ENCODE assay signal across 8 cellular contexts in the genomic region with DNA sequence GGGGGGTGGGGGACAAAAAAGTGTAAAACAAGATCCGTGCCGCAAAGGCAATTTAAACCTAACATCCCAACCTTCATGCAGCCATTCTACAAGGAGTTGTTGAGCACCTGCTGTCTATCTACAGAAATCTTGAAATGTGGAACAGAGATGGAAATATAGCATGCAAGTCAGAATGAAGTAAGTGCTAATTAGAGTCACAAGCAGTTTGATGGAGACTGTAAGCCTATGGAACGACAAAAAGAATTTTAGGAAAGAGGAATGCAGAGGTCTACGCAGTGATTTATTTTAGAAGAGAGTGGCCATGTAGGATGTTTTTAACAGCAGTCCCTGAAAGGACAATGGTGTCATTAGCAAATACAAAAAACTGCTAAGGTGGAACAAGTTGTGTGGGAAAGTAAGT. TPM values are rescaled to one million over a fixed set of nuclear protein-coding genes. Genes with fewer than 3 reads are reported as not detected.
A peak's percentile ranks its signal among the peaks of the same experiment; 100 is the strongest.
DNase-seq lines count a peak whose midpoint lies in the region; ATAC-seq and TF ChIP-seq lines count a peak whose summit lies in the region.

No MANE protein-coding gene starts in this region.

- peaks cover 11% of the 10 kb centered on the region for H3K79me2 ChIP-seq in mesendoderm (ENCODE audit: control insufficient read depth, insufficient read depth, low read length)

- no peak overlapping the region for H3K4me3 ChIP-seq in mesendoderm (ENCODE audit: low read length)

- peak overlapping the region; percentile 70 for H3K18ac ChIP-seq in mesendoderm (ENCODE audit: low read length)

- H2BK120ac ChIP-seq in mesendoderm (ENCODE audit: low read depth, low read length) = peak overlapping the region; percentile 10

- no peak overlapping the region for H4K5ac ChIP-seq in mesendoderm (ENCODE audit: low read length)

- H3K23ac ChIP-seq in mesendoderm (ENCODE audit: low read length) = no peak overlapping the region

- no peaks in the 10 kb centered on the region for H3K27me3 ChIP-seq in mesendoderm (ENCODE audit: insufficient read depth, low read length, poor library complexity)

- peaks cover 33% of the 10 kb centered on the region for H3K27me3 Mint-ChIP-seq in stimulated activated naive CD8-positive, alpha-beta T cell treated with anti-CD3 and anti-CD28 coated beads, Interleukin-15, Interleukin-2, amounts not matched to agents 100 ng/mL and 50 ng/mL, for 24 hours
- H3K27me3 Mint-ChIP-seq in brain = peaks cover 11% of the 10 kb centered on the region

- H2BK5ac ChIP-seq in mesendoderm (ENCODE audit: low read length) = no peak overlapping the region

- H2BK15ac ChIP-seq in mesendoderm (replicated peaks; ENCODE audit: low read depth) = no peak overlapping the region

- no peak overlapping the region for H3K4ac ChIP-seq in mesendoderm (ENCODE audit: low read depth, low read length)

- H3K9ac ChIP-seq in mesendoderm (ENCODE audit: low read length) = peak overlapping the region; percentile 72

- peaks cover 5% of the 10 kb centered on the region for H3K79me1 ChIP-seq in mesendoderm (ENCODE audit: low read length)

- no peak for DNase-seq in stimulated activated naive CD8-positive, alpha-beta T cell treated with anti-CD3 and anti-CD28 coated beads, Interleukin-15, Interleukin-2, amounts not matched to agents 100 U/mL and 50 U/mL, for 24 hours
- DNase-seq in mesendoderm = no peak
- no peak for DNase-seq in GM19238 (ENCODE audit: insufficient read length, low spot score)
- DNase-seq in NCI-H187 treated with DMSO at 0.1 percent for 48 hours (lab: John Stamatoyannopoulos, UW) = no peak

- ATAC-seq in stimulated activated naive CD8-positive, alpha-beta T cell treated with anti-CD3 and anti-CD28 coated beads, Interleukin-15, Interleukin-2, amounts not matched to agents 100 U/mL and 50 U/mL, for 24 hours = no peak
- ATAC-seq in GM18520 (IDR thresholded peaks at IDR 0.05; ENCODE audit: unreplicated experiment) (no peak), HG03571 (IDR thresholded peaks at IDR 0.05; ENCODE audit: unreplicated experiment) (no peak)

- peak overlapping the region; percentile 86 for H3K4me3 Mint-ChIP-seq in stimulated activated naive CD8-positive, alpha-beta T cell treated with anti-CD3 and anti-CD28 coated beads, Interleukin-15, Interleukin-2, amounts not matched to agents 100 ng/mL and 50 ng/mL, for 24 hours
- H3K4me3 Mint-ChIP-seq in brain = peak overlapping the region; percentile 84 to 95 (median 84)

- H3K9me3 Mint-ChIP-seq in stimulated activated naive CD8-positive, alpha-beta T cell treated with anti-CD3 and anti-CD28 coated beads, Interleukin-15, Interleukin-2, amounts not matched to agents 100 ng/mL and 50 ng/mL, for 24 hours = no peaks in the 10 kb centered on the region
- H3K9me3 Mint-ChIP-seq in brain = peaks cover 0 to 6% (median 3%) of the 10 kb centered on the region in 5 experiments

- peak overlapping the region; percentile 83 for H3K56ac ChIP-seq in mesendoderm (ENCODE audit: low read length)

- peaks cover 25% of the 10 kb centered on the region for H3K4me1 Mint-ChIP-seq in stimulated activated naive CD8-positive, alpha-beta T cell treated with anti-CD3 and anti-CD28 coated beads, Interleukin-15, Interleukin-2, amounts not matched to agents 100 ng/mL and 50 ng/mL, for 24 hours (ENCODE audit: low read depth)
- H3K4me1 Mint-ChIP-seq in brain = peaks cover 51% of the 10 kb centered on the region

- no peak overlapping the region for H2AK5ac ChIP-seq in mesendoderm (ENCODE audit: low read length)

- no peaks in the 10 kb centered on the region for H3K4me1 ChIP-seq in mesendoderm (ENCODE audit: control insufficient read depth, low read depth, low read length)

- H3K36me3 Mint-ChIP-seq in stimulated activated naive CD8-positive, alpha-beta T cell treated with anti-CD3 and anti-CD28 coated beads, Interleukin-15, Interleukin-2, amounts not matched to agents 100 ng/mL and 50 ng/mL, for 24 hours (ENCODE audit: low read depth) = no peaks in the 10 kb centered on the region
- H3K36me3 Mint-ChIP-seq in brain = peaks cover 13% of the 10 kb centered on the region

- peak overlapping the region; percentile 58 for H3K27ac Mint-ChIP-seq in stimulated activated naive CD8-positive, alpha-beta T cell treated with anti-CD3 and anti-CD28 coated beads, Interleukin-15, Interleukin-2, amounts not matched to agents 100 ng/mL and 50 ng/mL, for 24 hours
- peak overlapping the region; percentile 83 to 98 (median 94) for H3K27ac Mint-ChIP-seq in brain

- peak overlapping the region; percentile 65 for H3K27ac ChIP-seq in mesendoderm (ENCODE audit: low read depth, low read length)

- WGBS in mesendoderm (ENCODE audit: extremely low coverage, insufficient coverage, low lambda C conversion rate) = no CpG with 5 or more reads among the region's 4 CpGs

- no peak overlapping the region for H4K8ac ChIP-seq in mesendoderm (ENCODE audit: low read depth, low read length)

- peak overlapping the region; percentile 52 for H3K4me2 ChIP-seq in mesendoderm (ENCODE audit: low read length)

- H3K36me3 ChIP-seq in mesendoderm (ENCODE audit: control insufficient read depth, insufficient read depth, low read length) = no peaks in the 10 kb centered on the region

- TF ChIP-seq CTCF in brain (conservative IDR thresholded peaks at IDR 0.05) = no peak

RNA-seq across cellular contexts. Expression of a gene that starts 0.8 kb away (rescaled TPM):
- 10.9 TPM for polyA plus RNA-seq in brain (ENCODE audit: insufficient read depth, low read depth, low replicate concordance)
- 36.9 TPM for polyA plus RNA-seq in mesendoderm (2013, experiment 1 of 2)
- polyA plus RNA-seq in mesendoderm (2013, experiment 2 of 2) = 34.8 TPM
